8 cellular contexts compared by ENCODE assay signal in genomic region chr1:64898107-64898861, GRCh38.
A peak's percentile ranks its signal among the peaks of the same experiment; 100 is the strongest.
DNase-seq lines count a peak whose midpoint lies in the region; ATAC-seq and TF ChIP-seq lines count a peak whose summit lies in the region.

No MANE protein-coding gene starts in this region.

- DNase-seq in ACHN, result peak; percentile 96
- DNase-seq in GM13977 (ENCODE audit: low spot score), result peak; percentile 62
- peak; percentile 19 for DNase-seq in NCI-H146 treated with DMSO at 0.1 percent for 48 hours (lab: John Stamatoyannopoulos, UW; ENCODE audit: unreplicated experiment)
- DNase-seq in activated T-cell treated with anti-CD3 and anti-CD28 coated beads, Interleukin-2, amount 50 U/mL, for 48 hours, result peak; percentile 40 to 47
- DNase-seq in glomerular visceral epithelial cell (ENCODE audit: extremely low spot score), result peak; percentile 97
- DNase-seq in progenitor cell of endocrine pancreas (ENCODE audit: low spot score, unreplicated experiment), result no peak
- DNase-seq in cerebellar nuclear complex (lab: John Stamatoyannopoulos, UW), result no peak

- no peak overlapping the region for H3K4me3 Mint-ChIP-seq in progenitor cell of endocrine pancreas (ENCODE audit: low read depth)

- ATAC-seq in HG02798 (IDR thresholded peaks at IDR 0.05; ENCODE audit: poor library complexity, unreplicated experiment), result peak; percentile 62

- in situ Hi-C loops in ACHN (cut with HindIII; ENCODE audit: low pct_ligation_motif_present, low pct_unique_long_range_greater_than_20kb, low sequenced_read_pairs) (no loop called here), GM13977 (cut with MboI; ENCODE audit: low pct_unique_long_range_greater_than_20kb, low sequenced_read_pairs, unreplicated experiment) (no loop called here)

- peak overlapping the region; percentile 81 for H3K27ac Mint-ChIP-seq in progenitor cell of endocrine pancreas

- peaks cover 19% of the 10 kb centered on the region for H3K4me1 Mint-ChIP-seq in progenitor cell of endocrine pancreas (ENCODE audit: low read depth)

- peaks cover 3% of the 10 kb centered on the region for H3K9me3 Mint-ChIP-seq in progenitor cell of endocrine pancreas (ENCODE audit: low read depth)

- no peak for TF ChIP-seq CTCF in GM13977 (IDR thresholded peaks at IDR 0.05; ENCODE audit: extremely low read depth, insufficient read depth, missing control alignments)
- no peak for TF ChIP-seq CTCF in progenitor cell of endocrine pancreas (IDR thresholded peaks at IDR 0.05; ENCODE audit: unreplicated experiment)

- peaks cover 2% of the 10 kb centered on the region for H3K27me3 Mint-ChIP-seq in progenitor cell of endocrine pancreas

- no peaks in the 10 kb centered on the region for H3K36me3 Mint-ChIP-seq in progenitor cell of endocrine pancreas (ENCODE audit: insufficient read depth)

Comparison
In these comparisons a context has a peak if more than half of its experiments do, and no peak if none do; other contexts are left out.
1. DNase-seq: peak in ACHN (single experiment), GM13977 (single experiment), NCI-H146 treated with DMSO at 0.1 percent for 48 hours (single experiment), activated T-cell treated with anti-CD3 and anti-CD28 coated beads, Interleukin-2, amount 50 U/mL, for 48 hours (2 of 2) and glomerular visceral epithelial cell (single experiment); none in progenitor cell of endocrine pancreas (single experiment) and cerebellar nuclear complex (0 of 2).